ENCODE assay signal across 13 cellular contexts in genomic region chr2:240799183-240799740, GRCh38. TPM values are rescaled to one million over a fixed set of nuclear protein-coding genes. Genes with fewer than 3 reads are reported as not detected.
"Had no signal": no experiment of that assay in that cellular context is flagged by ENCODE, and none has a peak within 500 bp of the region (broad histone marks: within the 10 kb centered on the region; RNA-seq: fewer than 3 reads in every experiment).

No MANE protein-coding gene starts in this region.

- H3K9me3 ChIP-seq: heart right ventricle, right lobe of liver had no signal

- H3K27me3 ChIP-seq: right lobe of liver, SJCRH30 had no signal

- H3K36me3 ChIP-seq: heart right ventricle, right lobe of liver, SJCRH30 had no signal

- H3K27ac ChIP-seq: heart right ventricle, right lobe of liver, SJCRH30 had no signal

- DNase-seq: activated CD4-positive, alpha-beta T cell treated with anti-CD3 and anti-CD28 coated beads, Interleukin-2, amount 10 ng/mL, durations not matched to agents 7 days and 5 days; activated gamma-delta T cell; activated T-cell treated with anti-CD3 and anti-CD28 coated beads, Interleukin-2, amount 50 U/mL, for 24 hours; anterior cingulate cortex; effector CD4-positive, alpha-beta T cell; foreskin melanocyte; heart right ventricle; SJCRH30; stimulated activated CD4-positive, alpha-beta T cell treated with anti-CD3 and anti-CD28 coated beads, Interleukin-12 subunit alpha, Interleukin-12 subunit beta, amount 100 ng/mL, for 4 hours; stimulated activated naive CD4-positive, alpha-beta T cell; substantia nigra had no signal

- H3K4me3 ChIP-seq: heart right ventricle, right lobe of liver, SJCRH30 had no signal

RNA-seq across cellular contexts. Expression of gene KIF1A, which starts 20.8 kb away (rescaled TPM):
- total RNA-seq: bronchial epithelial cell had no signal
